In genomic region chr13:75715598-75716523, GRCh38 we compare ENCODE assay signal across 10 cellular contexts.
DNase-seq lines count a peak whose midpoint lies in the region; ATAC-seq and TF ChIP-seq lines count a peak whose summit lies in the region.
"Had no signal": no experiment of that assay in that cellular context is flagged by ENCODE, and none has a peak within 500 bp of the region (broad histone marks: within the 10 kb centered on the region; RNA-seq: fewer than 3 reads in every experiment).

No MANE protein-coding gene starts in this region.

- no peak overlapping the region for H3K4me3 Mint-ChIP-seq in chondrocyte (ENCODE audit: unreplicated experiment)
- H3K4me3 Mint-ChIP-seq: activated naive CD8-positive, alpha-beta T cell; memory B cell had no signal

- peaks cover 10% of the 10 kb centered on the region for H3K36me3 Mint-ChIP-seq in chondrocyte (ENCODE audit: low read depth)

- intact Hi-C loops in Right ventricle myocardium superior (cut with DNase I): no loop called here

- TF ChIP-seq CTCF in chondrocyte (IDR thresholded peaks at IDR 0.05): no peak

- ATAC-seq in GM19468 (IDR thresholded peaks at IDR 0.05; ENCODE audit: extremely low read depth, unreplicated experiment) (peak; percentile 65), HG03196 (IDR thresholded peaks at IDR 0.05; ENCODE audit: unreplicated experiment) (peak; percentile 98), Right ventricle myocardium superior (ENCODE audit: poor library complexity) (no peak)

- peak; percentile 30 for DNase-seq in ELR (ENCODE audit: low read depth)
- no peak for DNase-seq in chondrocyte (ENCODE audit: low spot score)
- no peak for DNase-seq in UCSD-AML1 (lab: John Stamatoyannopoulos, UW; ENCODE audit: unreplicated experiment)
- no peak for DNase-seq in islet precursor cell
- DNase-seq in Right ventricle myocardium superior: no peak
- DNase-seq in stimulated activated CD4-positive, alpha-beta T cell treated with anti-CD3 and anti-CD28 coated beads, Interleukin-4, amount 100 ng/mL, for 24 hours: no peak

- H3K27me3 Mint-ChIP-seq in chondrocyte (ENCODE audit: low read depth): no peaks in the 10 kb centered on the region
- H3K27me3 Mint-ChIP-seq: activated naive CD8-positive, alpha-beta T cell; memory B cell had no signal

- H3K27ac Mint-ChIP-seq in chondrocyte (ENCODE audit: unreplicated experiment): peak overlapping the region; percentile 97
- H3K27ac Mint-ChIP-seq: activated naive CD8-positive, alpha-beta T cell; memory B cell had no signal

- no peaks in the 10 kb centered on the region for H3K9me3 Mint-ChIP-seq in chondrocyte (ENCODE audit: low read depth)
- H3K9me3 Mint-ChIP-seq: memory B cell had no signal

- H3K4me1 Mint-ChIP-seq in chondrocyte (ENCODE audit: low read depth): peaks cover 47% of the 10 kb centered on the region
- H3K4me1 Mint-ChIP-seq: memory B cell had no signal
